In genomic region chr3:102181202-102181920, GRCh38 we compare ENCODE assay signal across 13 cellular contexts.
DNase-seq lines count a peak whose midpoint lies in the region; ATAC-seq and TF ChIP-seq lines count a peak whose summit lies in the region.
"Had no signal": no experiment of that assay in that cellular context is flagged by ENCODE, and none has a peak within 500 bp of the region (broad histone marks: within the 10 kb centered on the region; RNA-seq: fewer than 3 reads in every experiment).

No MANE protein-coding gene starts in this region.

- H3K27me3 Mint-ChIP-seq in activated naive CD4-positive, alpha-beta T cell treated with anti-CD3 and anti-CD28 coated beads for 36 hours (ENCODE audit: low read depth): no peaks in the 10 kb centered on the region
- H3K27me3 Mint-ChIP-seq in activated CD8-positive, alpha-beta T cell treated with anti-CD3 and anti-CD28 coated beads, Interleukin-2, amount 10 ng/mL, durations not matched to agents 7 days and 5 days (ENCODE audit: low read depth): no peaks in the 10 kb centered on the region
- H3K27me3 Mint-ChIP-seq: naive thymus-derived CD4-positive, alpha-beta T cell had no signal

- H3K27ac ChIP-seq in left lung (peak overlapping the region; percentile 62 to 72), transverse colon (peak overlapping the region; percentile 49 to 67 (median 58))

- no peak for TF ChIP-seq POLR2A in transverse colon (IDR thresholded peaks at IDR 0.05)

- no peaks in the 10 kb centered on the region for H3K27me3 ChIP-seq in left lung
- H3K27me3 ChIP-seq in transverse colon: no peaks in the 10 kb centered on the region

- no peak for TF ChIP-seq EP300 in transverse colon (IDR thresholded peaks at IDR 0.05; ENCODE audit: low read depth)

- no peak overlapping the region for H3K27ac Mint-ChIP-seq in activated naive CD4-positive, alpha-beta T cell treated with anti-CD3 and anti-CD28 coated beads for 36 hours
- no peak overlapping the region for H3K27ac Mint-ChIP-seq in activated CD8-positive, alpha-beta T cell treated with anti-CD3 and anti-CD28 coated beads, Interleukin-2, amount 10 ng/mL, durations not matched to agents 7 days and 5 days
- H3K27ac Mint-ChIP-seq: effector memory CD8-positive, alpha-beta T cell; naive thymus-derived CD4-positive, alpha-beta T cell had no signal

- H3K4me3 ChIP-seq in choroid plexus epithelial cell (ENCODE audit: low read depth, low read length) (no peak overlapping the region), left lung (no peak overlapping the region), transverse colon (no peak overlapping the region)

- peak; percentile 30 for DNase-seq in DMS153 (lab: John Stamatoyannopoulos, UW)
- no peak for DNase-seq in DMS153 treated with DMSO at 0.1 percent for 48 hours (lab: John Stamatoyannopoulos, UW; ENCODE audit: unreplicated experiment)
- DNase-seq in choroid plexus epithelial cell (ENCODE audit: low read depth): peak; percentile 97
- DNase-seq in left lung: no peak
- DNase-seq in transverse colon: no peak
- no peak for DNase-seq in activated naive CD4-positive, alpha-beta T cell treated with anti-CD3 and anti-CD28 coated beads for 36 hours
- no peak for DNase-seq in LoVo (ENCODE audit: low spot score)
- no peak for DNase-seq in activated CD8-positive, alpha-beta T cell treated with anti-CD3 and anti-CD28 coated beads, Interleukin-2, amount 10 ng/mL, durations not matched to agents 7 days and 5 days
- DNase-seq: activated CD8-positive, alpha-beta memory T cell treated with anti-CD3 and anti-CD28 coated beads for 24 hours; AML-193; effector memory CD8-positive, alpha-beta T cell; Kasumi-1; naive thymus-derived CD4-positive, alpha-beta T cell had no signal

- H3K36me3 ChIP-seq in left lung (no peaks in the 10 kb centered on the region), transverse colon (no peaks in the 10 kb centered on the region)

- in situ Hi-C loops in transverse colon (cut with MboI; ENCODE audit: low pct_ligation_motif_present in 1 of 4, low pct_unique_long_range_greater_than_20kb in 1 of 4, low sequenced_read_pairs in 3 of 4): no loop called here

- intact Hi-C loops in left lung (cut with DNase I) (no loop called here), transverse colon (cut with DNase I; ENCODE audit: low total_unique reads) (no loop called here)
- intact Hi-C loops in activated naive CD4-positive, alpha-beta T cell treated with anti-CD3 and anti-CD28 coated beads for 36 hours (cut with micrococcal nuclease): no loop called here

- H3K4me1 Mint-ChIP-seq in activated naive CD4-positive, alpha-beta T cell treated with anti-CD3 and anti-CD28 coated beads for 36 hours (ENCODE audit: low read depth): peaks cover 6% of the 10 kb centered on the region
- H3K4me1 Mint-ChIP-seq in activated CD8-positive, alpha-beta T cell treated with anti-CD3 and anti-CD28 coated beads, Interleukin-2, amount 10 ng/mL, durations not matched to agents 7 days and 5 days (ENCODE audit: low read depth): peaks cover 3% of the 10 kb centered on the region

- no peaks in the 10 kb centered on the region for H3K36me3 Mint-ChIP-seq in activated naive CD4-positive, alpha-beta T cell treated with anti-CD3 and anti-CD28 coated beads for 36 hours (ENCODE audit: low read depth)
- no peaks in the 10 kb centered on the region for H3K36me3 Mint-ChIP-seq in activated CD8-positive, alpha-beta T cell treated with anti-CD3 and anti-CD28 coated beads, Interleukin-2, amount 10 ng/mL, durations not matched to agents 7 days and 5 days (ENCODE audit: low read depth)
- H3K36me3 Mint-ChIP-seq: naive thymus-derived CD4-positive, alpha-beta T cell had no signal

- CTCF ChIA-PET in activated naive CD4-positive, alpha-beta T cell treated with anti-CD3 and anti-CD28 coated beads for 36 hours (lab: Charles Lee): interaction anchor here (0.6 to 0.8 kb wide), 2 partner anchors 124 to 379 kb away, joined by 3 to 4 read pairs; no protein-coding TSS in a partner anchor
- CTCF ChIA-PET in activated CD8-positive, alpha-beta T cell treated with anti-CD3 and anti-CD28 coated beads, Interleukin-2, amount 10 ng/mL, durations not matched to agents 7 days and 5 days (lab: Charles Lee): no interaction called here

- H3K4me1 ChIP-seq in left lung (peaks cover 15 to 43% of the 10 kb centered on the region in 2 donors), transverse colon (peaks cover 5 to 38% (median 31%) of the 10 kb centered on the region in 4 donors)

- no peak overlapping the region for H3K4me3 Mint-ChIP-seq in activated naive CD4-positive, alpha-beta T cell treated with anti-CD3 and anti-CD28 coated beads for 36 hours
- no peak overlapping the region for H3K4me3 Mint-ChIP-seq in activated CD8-positive, alpha-beta T cell treated with anti-CD3 and anti-CD28 coated beads, Interleukin-2, amount 10 ng/mL, durations not matched to agents 7 days and 5 days
- H3K4me3 Mint-ChIP-seq: effector memory CD8-positive, alpha-beta T cell; naive thymus-derived CD4-positive, alpha-beta T cell had no signal

- 66 to 70% methylated on average over 3 of the region's 3 CpGs for WGBS in transverse colon (ENCODE audit: low coverage in 1 of 2), 2 donors

- H3K9me3 ChIP-seq in left lung (no peaks in the 10 kb centered on the region), transverse colon (no peaks in the 10 kb centered on the region)

- ATAC-seq in left lung: peak; percentile 47
- no peak for ATAC-seq in activated CD8-positive, alpha-beta T cell treated with anti-CD3 and anti-CD28 coated beads, Interleukin-2, amount 10 ng/mL, durations not matched to agents 7 days and 5 days
- ATAC-seq: effector memory CD8-positive, alpha-beta T cell; naive thymus-derived CD4-positive, alpha-beta T cell had no signal

- no peaks in the 10 kb centered on the region for H3K9me3 Mint-ChIP-seq in activated naive CD4-positive, alpha-beta T cell treated with anti-CD3 and anti-CD28 coated beads for 36 hours
- no peaks in the 10 kb centered on the region for H3K9me3 Mint-ChIP-seq in activated CD8-positive, alpha-beta T cell treated with anti-CD3 and anti-CD28 coated beads, Interleukin-2, amount 10 ng/mL, durations not matched to agents 7 days and 5 days (ENCODE audit: insufficient read depth)
- H3K9me3 Mint-ChIP-seq: effector memory CD8-positive, alpha-beta T cell had no signal

- TF ChIP-seq CTCF in choroid plexus epithelial cell (conservative IDR thresholded peaks at IDR 0.05; ENCODE audit: low read depth, low read length): no peak
- no peak for TF ChIP-seq CTCF in left lung (IDR thresholded peaks at IDR 0.05)
- TF ChIP-seq CTCF in transverse colon (IDR thresholded peaks at IDR 0.05): no peak

- POLR2A ChIA-PET in activated CD8-positive, alpha-beta T cell treated with anti-CD3 and anti-CD28 coated beads, Interleukin-2, amount 10 ng/mL, durations not matched to agents 7 days and 5 days (lab: Charles Lee): no interaction called here

Comparison
In these comparisons a context has a peak if more than half of its experiments do, and no peak if none do; other contexts are left out.
1. DNase-seq: peak in DMS153 (single experiment) and choroid plexus epithelial cell (single experiment); none in DMS153 treated with DMSO at 0.1 percent for 48 hours (single experiment), left lung (0 of 2), transverse colon (single experiment), activated naive CD4-positive, alpha-beta T cell treated with anti-CD3 and anti-CD28 coated beads for 36 hours (single experiment), LoVo (single experiment) and activated CD8-positive, alpha-beta T cell treated with anti-CD3 and anti-CD28 coated beads, Interleukin-2, amount 10 ng/mL, durations not matched to agents 7 days and 5 days (single experiment).